ENCODE assay signal across 20 cellular contexts in the genomic region with DNA sequence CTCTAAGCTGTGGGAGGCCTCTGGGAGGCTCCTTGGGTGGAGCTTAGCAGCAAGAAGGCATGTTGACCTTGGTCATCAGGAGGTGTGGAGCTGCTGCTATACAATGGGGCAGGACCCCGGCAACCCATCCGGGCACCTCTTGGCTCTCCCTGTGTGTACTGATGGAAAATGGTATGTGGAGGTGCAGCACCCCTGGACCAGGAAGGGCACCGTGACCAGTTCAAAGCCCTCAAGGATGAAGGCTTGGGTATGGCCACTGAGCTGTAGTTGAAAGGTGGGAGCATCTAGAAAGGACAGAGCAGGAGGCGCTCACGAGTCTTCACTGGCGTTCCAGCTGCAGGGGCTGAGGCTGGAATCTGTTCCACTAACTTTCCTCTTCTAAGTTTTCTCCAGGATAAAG. TPM values are rescaled to one million over a fixed set of nuclear protein-coding genes. Genes with fewer than 3 reads are reported as not detected.
A peak's percentile ranks its signal among the peaks of the same experiment; 100 is the strongest.
DNase-seq lines count a peak whose midpoint lies in the region; ATAC-seq and TF ChIP-seq lines count a peak whose summit lies in the region.
"Had no signal": no experiment of that assay in that cellular context is flagged by ENCODE, and none has a peak within 500 bp of the region (broad histone marks: within the 10 kb centered on the region; RNA-seq: fewer than 3 reads in every experiment).

No MANE protein-coding gene starts in this region.

- no peak for DNase-seq in stimulated activated naive CD8-positive, alpha-beta T cell treated with anti-CD3 and anti-CD28 coated beads, Interleukin-15, amount 100 ng/mL, for 72 hours
- DNase-seq in stimulated activated naive CD8-positive, alpha-beta T cell treated with anti-CD3 and anti-CD28 coated beads, Interleukin-15, Interleukin-2, amounts not matched to agents 100 U/mL and 50 U/mL, for 24 hours: no peak
- peak; percentile 50 for DNase-seq in type B pancreatic cell (ENCODE audit: extremely low spot score, unreplicated experiment)
- no peak for DNase-seq in trophoblast cell
- DNase-seq: 8988T; ACHN; AML-193; BE2C; Caco-2; CD4-positive, CD25-positive, alpha-beta regulatory T cell; CD8-positive, alpha-beta T cell; DMS153; DND-41; GM23248; H7; HCEC 1CT had no signal

- no peak overlapping the region for H2BK120ac ChIP-seq in trophoblast cell (ENCODE audit: insufficient read depth, low read length, poor library complexity)

- H2AFZ ChIP-seq in trophoblast cell (ENCODE audit: insufficient read depth, low read length, poor library complexity): no peak overlapping the region
- H2AFZ ChIP-seq: GM23248 had no signal

- no peak overlapping the region for H2BK12ac ChIP-seq in trophoblast cell (ENCODE audit: low read length)

- H4K8ac ChIP-seq in trophoblast cell (ENCODE audit: low read depth, low read length): no peak overlapping the region

- peaks cover 59% of the 10 kb centered on the region for H3K4me1 Mint-ChIP-seq in stimulated activated naive CD8-positive, alpha-beta T cell treated with anti-CD3 and anti-CD28 coated beads, Interleukin-15, amount 100 ng/mL, for 72 hours
- peaks cover 44% of the 10 kb centered on the region for H3K4me1 Mint-ChIP-seq in dendritic cell treated with granulocyte-macrophage colony-stimulating factor and Interleukin-4, amounts not matched to agents 40 ng/mL and 50 ng/mL, for 4 days (ENCODE audit: low read depth)
- H3K4me1 Mint-ChIP-seq in type B pancreatic cell (ENCODE audit: unreplicated experiment): no peaks in the 10 kb centered on the region

- no peak overlapping the region for H4K12ac ChIP-seq in trophoblast cell (ENCODE audit: low read depth, low read length)

- no peak overlapping the region for H3K4me3 Mint-ChIP-seq in stimulated activated naive CD8-positive, alpha-beta T cell treated with anti-CD3 and anti-CD28 coated beads, Interleukin-15, amount 100 ng/mL, for 72 hours
- no peak overlapping the region for H3K4me3 Mint-ChIP-seq in dendritic cell treated with granulocyte-macrophage colony-stimulating factor and Interleukin-4, amounts not matched to agents 40 ng/mL and 50 ng/mL, for 4 days
- H3K4me3 Mint-ChIP-seq in type B pancreatic cell: no peak overlapping the region
- H3K4me3 Mint-ChIP-seq: CD4-positive, CD25-positive, alpha-beta regulatory T cell; CD8-positive, alpha-beta T cell had no signal

- peaks cover 60% of the 10 kb centered on the region for H3K27me3 Mint-ChIP-seq in stimulated activated naive CD8-positive, alpha-beta T cell treated with anti-CD3 and anti-CD28 coated beads, Interleukin-15, amount 100 ng/mL, for 72 hours
- H3K27me3 Mint-ChIP-seq in dendritic cell treated with granulocyte-macrophage colony-stimulating factor and Interleukin-4, amounts not matched to agents 40 ng/mL and 50 ng/mL, for 4 days: peaks cover 72% of the 10 kb centered on the region
- H3K27me3 Mint-ChIP-seq in type B pancreatic cell: peaks cover 81% of the 10 kb centered on the region

- no peak overlapping the region for H3K23ac ChIP-seq in trophoblast cell (ENCODE audit: low read length)

- H3K9ac ChIP-seq in trophoblast cell (ENCODE audit: low read length): no peak overlapping the region
- H3K9ac ChIP-seq: GM23248 had no signal

- no peaks in the 10 kb centered on the region for H3K4me1 ChIP-seq in trophoblast cell (ENCODE audit: control insufficient read depth in 1 of 2, insufficient read depth in 2 of 2, low read length in 2 of 2)
- H3K4me1 ChIP-seq: A549, BE2C, Caco-2 had no signal

- H3K27ac Mint-ChIP-seq in stimulated activated naive CD8-positive, alpha-beta T cell treated with anti-CD3 and anti-CD28 coated beads, Interleukin-15, amount 100 ng/mL, for 72 hours: peak overlapping the region; percentile 22 to 59
- H3K27ac Mint-ChIP-seq in dendritic cell treated with granulocyte-macrophage colony-stimulating factor and Interleukin-4, amounts not matched to agents 40 ng/mL and 50 ng/mL, for 4 days: peak overlapping the region; percentile 26
- H3K27ac Mint-ChIP-seq in type B pancreatic cell: no peak overlapping the region
- H3K27ac Mint-ChIP-seq: CD8-positive, alpha-beta T cell had no signal

- no peak for TF ChIP-seq CTCF in type B pancreatic cell (conservative IDR thresholded peaks at IDR 0.05)

- peaks cover 18% of the 10 kb centered on the region for H3K9me3 ChIP-seq in trophoblast cell (ENCODE audit: insufficient read depth, low read depth, low read length)
- H3K9me3 ChIP-seq: A549, BE2C, Caco-2 had no signal

- no peaks in the 10 kb centered on the region for H3K9me3 Mint-ChIP-seq in stimulated activated naive CD8-positive, alpha-beta T cell treated with anti-CD3 and anti-CD28 coated beads, Interleukin-15, amount 100 ng/mL, for 72 hours
- no peaks in the 10 kb centered on the region for H3K9me3 Mint-ChIP-seq in dendritic cell treated with granulocyte-macrophage colony-stimulating factor and Interleukin-4, amounts not matched to agents 40 ng/mL and 50 ng/mL, for 4 days
- H3K9me3 Mint-ChIP-seq in type B pancreatic cell: no peaks in the 10 kb centered on the region
- H3K9me3 Mint-ChIP-seq: CD4-positive, CD25-positive, alpha-beta regulatory T cell; CD8-positive, alpha-beta T cell had no signal

- no peak overlapping the region for H3K14ac ChIP-seq in trophoblast cell (ENCODE audit: low read length)

- no peak overlapping the region for H3K4ac ChIP-seq in trophoblast cell (ENCODE audit: low read depth, low read length)

- H2AK5ac ChIP-seq in trophoblast cell (ENCODE audit: low read length): no peak overlapping the region

- peaks cover 6% of the 10 kb centered on the region for H3K27me3 ChIP-seq in trophoblast cell (ENCODE audit: insufficient read depth, low read length)

- no peaks in the 10 kb centered on the region for H3K36me3 Mint-ChIP-seq in dendritic cell treated with granulocyte-macrophage colony-stimulating factor and Interleukin-4, amounts not matched to agents 40 ng/mL and 50 ng/mL, for 4 days (ENCODE audit: low read depth)
- H3K36me3 Mint-ChIP-seq in type B pancreatic cell: no peaks in the 10 kb centered on the region
- H3K36me3 Mint-ChIP-seq: CD4-positive, CD25-positive, alpha-beta regulatory T cell; CD8-positive, alpha-beta T cell had no signal

- H4K91ac ChIP-seq in trophoblast cell (ENCODE audit: low read depth, low read length): no peak overlapping the region

- no peaks in the 10 kb centered on the region for H3K36me3 ChIP-seq in trophoblast cell (ENCODE audit: control insufficient read depth in 1 of 2, insufficient read depth in 2 of 2, low read length in 2 of 2)
- H3K36me3 ChIP-seq: BE2C had no signal

- intact Hi-C loops in dendritic cell treated with granulocyte-macrophage colony-stimulating factor and Interleukin-4, amounts not matched to agents 40 ng/mL and 50 ng/mL, for 4 days (cut with micrococcal nuclease): no loop called here

- ATAC-seq in stimulated activated naive CD8-positive, alpha-beta T cell treated with anti-CD3 and anti-CD28 coated beads, Interleukin-15, amount 100 ng/mL, for 72 hours: no peak
- ATAC-seq in stimulated activated naive CD8-positive, alpha-beta T cell treated with anti-CD3 and anti-CD28 coated beads, Interleukin-15, Interleukin-2, amounts not matched to agents 100 U/mL and 50 U/mL, for 24 hours: no peak
- no peak for ATAC-seq in GM21381 (IDR thresholded peaks at IDR 0.05; ENCODE audit: unreplicated experiment)
- ATAC-seq: A549; CD8-positive, alpha-beta T cell had no signal

- H2BK5ac ChIP-seq in trophoblast cell (ENCODE audit: low read depth, low read length, poor library complexity): no peak overlapping the region

- H3K79me1 ChIP-seq in trophoblast cell (ENCODE audit: low read length): no peaks in the 10 kb centered on the region

- H3K27ac ChIP-seq in trophoblast cell (ENCODE audit: low read depth, low read length): no peak overlapping the region
- H3K27ac ChIP-seq: A549, C4-2B, GM23248 had no signal

- no peak overlapping the region for H3K18ac ChIP-seq in trophoblast cell (ENCODE audit: low read length)

- no peak overlapping the region for H3K4me3 ChIP-seq in trophoblast cell (ENCODE audit: low read depth, low read length)
- H3K4me3 ChIP-seq: A549, GM23248 had no signal

- H3K4me2 ChIP-seq in trophoblast cell (ENCODE audit: low read length): no peak overlapping the region
- H3K4me2 ChIP-seq: A549 had no signal

- H3K79me2 ChIP-seq in trophoblast cell (ENCODE audit: control insufficient read depth, insufficient read depth, low read length, poor library complexity): no peaks in the 10 kb centered on the region

- no CpG with 5 or more reads among the region's 6 CpGs for whole genome bisulfite sequencing in trophoblast cell (ENCODE audit: extremely low coverage, insufficient coverage, insufficient read length)

RNA-seq across cellular contexts. Expression of gene IRF4, which starts 6.7 kb away (rescaled TPM):
- total RNA-seq in type B pancreatic cell (ENCODE audit: low replicate concordance): 1.7 TPM in 1 of 2 replicates, not detected in the other
- polyA plus RNA-seq in trophoblast cell (2013): 0.44 and 0.53 TPM in 2 replicates
- total RNA-seq: Caco-2, GM23248 had no signal
